Comparison of ENCODE assay signal across 32 cellular contexts in genomic region chr5:66529704-66530103, GRCh38.
"Had no signal": no experiment of that assay in that cellular context is flagged by ENCODE, and none has a peak within 500 bp of the region (broad histone marks: within the 10 kb centered on the region; RNA-seq: fewer than 3 reads in every experiment).

No MANE protein-coding gene starts in this region.

- H3K9me3 Mint-ChIP-seq: dendritic cell treated with granulocyte-macrophage colony-stimulating factor and Interleukin-4, amounts not matched to agents 40 ng/mL and 50 ng/mL, for 4 days; endodermal cell; neural crest cell had no signal

- DNase-seq: colonic mucosa; effector CD8-positive, alpha-beta T cell; endodermal cell; foreskin fibroblast; gastrocnemius medialis; head of caudate nucleus; left cardiac atrium; left ventricle myocardium inferior; mesenchymal stem cell; mucosa of descending colon; naive B cell; pancreas; retina; stimulated activated CD4-positive, alpha-beta T cell treated with anti-CD3 and anti-CD28 coated beads, Interleukin-12 subunit alpha, Interleukin-12 subunit beta, amount 100 ng/mL, for 4 hours; stimulated activated CD4-positive, alpha-beta T cell treated with anti-CD3 and anti-CD28 coated beads, Interleukin-1b, Interleukin-23, amount 100 ng/mL, for 48 hours; stimulated activated CD4-positive, alpha-beta T cell treated with anti-CD3 and anti-CD28 coated beads, Interleukin-4, amount 100 ng/mL, for 1 hour; stimulated activated CD8-positive, alpha-beta memory T cell treated with anti-CD3 and anti-CD28 coated beads, Interleukin-4, amount 100 ng/mL, for 48 hours; stimulated activated naive CD4-positive, alpha-beta T cell treated with Interleukin-2 at 50 U/mL for 16 hours; stomach; thyroid gland; trophoblast cell had no signal

- H3K9me3 ChIP-seq: colonic mucosa, gastrocnemius medialis, left ventricle myocardium inferior, mucosa of descending colon, neutrophil, pancreas, stomach, thyroid gland had no signal

- ATAC-seq: esophagus mucosa; gastrocnemius medialis; mucosa of descending colon; natural killer cell treated with Interleukin-12 subunit alpha and Interleukin-12 subunit beta and Interleukin-15 and Interleukin-18, amount 100 ng/mL, for 72 hours; pancreas; sciatic nerve had no signal

- H3K27me3 ChIP-seq: colonic mucosa, gastrocnemius medialis, hepatocyte, pancreas, stomach, thyroid gland had no signal

- H3K36me3 ChIP-seq: colonic mucosa, gastrocnemius medialis, left ventricle myocardium inferior, neutrophil, pancreas, stomach, thyroid gland had no signal

- H3K4me3 Mint-ChIP-seq: dendritic cell treated with granulocyte-macrophage colony-stimulating factor and Interleukin-4, amounts not matched to agents 40 ng/mL and 50 ng/mL, for 4 days; endodermal cell; mesothelial cell of epicardium; naive B cell; natural killer cell treated with Interleukin-12 subunit alpha and Interleukin-12 subunit beta and Interleukin-15 and Interleukin-18, amount 100 ng/mL, for 72 hours; neural crest cell had no signal

- H3K27ac ChIP-seq: colonic mucosa, epithelial cell of prostate, gastrocnemius medialis, hepatocyte, left ventricle myocardium inferior, neutrophil, pancreas, stomach, thyroid gland had no signal

- H3K4me3 ChIP-seq: colonic mucosa, gastrocnemius medialis, hepatocyte, left ventricle myocardium inferior, lung, mucosa of descending colon, pancreas, smooth muscle cell, stomach, thyroid gland had no signal

- H3K36me3 Mint-ChIP-seq: mesothelial cell of epicardium; naive B cell; natural killer cell treated with Interleukin-12 subunit alpha and Interleukin-12 subunit beta and Interleukin-15 and Interleukin-18, amount 100 ng/mL, for 72 hours had no signal

- H3K4me1 ChIP-seq: colonic mucosa, gastrocnemius medialis, left ventricle myocardium inferior, pancreas, stomach, thyroid gland had no signal

- H3K27ac Mint-ChIP-seq: dendritic cell treated with granulocyte-macrophage colony-stimulating factor and Interleukin-4, amounts not matched to agents 40 ng/mL and 50 ng/mL, for 4 days; endodermal cell; mesothelial cell of epicardium; natural killer cell treated with Interleukin-12 subunit alpha and Interleukin-12 subunit beta and Interleukin-15 and Interleukin-18, amount 100 ng/mL, for 72 hours had no signal

- H3K4me1 Mint-ChIP-seq: endodermal cell, mesothelial cell of epicardium, naive B cell, neural crest cell had no signal
